ENCODE assay signal across 19 cellular contexts in the genomic region with DNA sequence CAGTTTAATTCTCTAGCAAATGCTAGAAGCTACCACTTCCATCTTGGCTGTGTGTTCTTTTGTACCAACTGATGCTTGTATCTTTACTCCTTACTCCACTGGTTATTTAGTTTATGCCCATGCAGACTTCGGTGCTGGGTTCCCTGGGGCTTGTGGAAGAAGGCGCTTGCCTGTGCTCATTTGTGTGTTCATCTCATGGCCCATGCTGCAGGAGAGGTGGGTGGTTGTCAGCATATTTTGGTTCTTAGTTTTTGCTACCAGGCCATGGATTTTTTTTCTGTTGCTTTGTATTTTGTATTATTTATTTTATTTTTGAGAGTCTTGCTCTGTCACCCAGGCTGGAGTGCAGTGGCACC. TPM values are rescaled to one million over a fixed set of nuclear protein-coding genes. Genes with fewer than 3 reads are reported as not detected.
DNase-seq lines count a peak whose midpoint lies in the region; ATAC-seq and TF ChIP-seq lines count a peak whose summit lies in the region.
"Had no signal": no experiment of that assay in that cellular context is flagged by ENCODE, and none has a peak within 500 bp of the region (broad histone marks: within the 10 kb centered on the region; RNA-seq: fewer than 3 reads in every experiment).

No MANE protein-coding gene starts in this region.

- no peaks in the 10 kb centered on the region for H3K79me2 ChIP-seq in MM.1S (ENCODE audit: low read length)

- H3K4me2 ChIP-seq in MM.1S (ENCODE audit: low read depth, low read length), result peak overlapping the region; percentile 38; the same call in 1 of the 2 replicates

- H3K27me3 Mint-ChIP-seq in activated CD4-positive, alpha-beta T cell treated with anti-CD3 and anti-CD28 coated beads, Interleukin-2, amount 10 ng/mL, durations not matched to agents 7 days and 5 days, result no peaks in the 10 kb centered on the region
- H3K27me3 Mint-ChIP-seq: CD8-positive, alpha-beta memory T cell had no signal

- no peak overlapping the region for H3K4me3 Mint-ChIP-seq in activated CD4-positive, alpha-beta T cell treated with anti-CD3 and anti-CD28 coated beads, Interleukin-2, amount 10 ng/mL, durations not matched to agents 7 days and 5 days

- no peaks in the 10 kb centered on the region for H4K20me1 ChIP-seq in MM.1S (ENCODE audit: insufficient read depth, low read length)

- intact Hi-C loops in upper lobe of right lung (cut with DNase I), result no loop called here

- ATAC-seq in upper lobe of right lung, result no peak

- H3K27me3 ChIP-seq in MM.1S (replicated peaks; ENCODE audit: insufficient read depth, low read length) (no peaks in the 10 kb centered on the region), upper lobe of right lung (no peaks in the 10 kb centered on the region)
- H3K27me3 ChIP-seq: BE2C, Peyer's patch had no signal

- H3K9ac ChIP-seq in MM.1S (ENCODE audit: low read length), result no peak overlapping the region

- TF ChIP-seq CTCF in MM.1S (IDR thresholded peaks at IDR 0.05; ENCODE audit: low read length) (no peak), upper lobe of right lung (IDR thresholded peaks at IDR 0.05) (no peak)

- H3K36me3 ChIP-seq in MM.1S (replicated peaks; ENCODE audit: insufficient read depth, low read length) (no peaks in the 10 kb centered on the region), upper lobe of right lung (no peaks in the 10 kb centered on the region)
- H3K36me3 ChIP-seq: BE2C, Peyer's patch had no signal

- no peaks in the 10 kb centered on the region for H3K9me2 ChIP-seq in MM.1S (replicated peaks; ENCODE audit: insufficient read depth, low read length)

- H2AFZ ChIP-seq in MM.1S (ENCODE audit: low read length), result no peak overlapping the region

- peaks cover 11% of the 10 kb centered on the region for H3F3A ChIP-seq in MM.1S (ENCODE audit: insufficient read depth, low read length)

- H3K36me3 Mint-ChIP-seq in activated CD4-positive, alpha-beta T cell treated with anti-CD3 and anti-CD28 coated beads, Interleukin-2, amount 10 ng/mL, durations not matched to agents 7 days and 5 days (ENCODE audit: low read depth), result peaks cover 13% of the 10 kb centered on the region

- H3K4me3 ChIP-seq in MM.1S (ENCODE audit: low read length) (no peak overlapping the region), upper lobe of right lung (no peak overlapping the region)
- H3K4me3 ChIP-seq: Peyer's patch had no signal

- peak overlapping the region; percentile 87 for H3K27ac Mint-ChIP-seq in activated CD4-positive, alpha-beta T cell treated with anti-CD3 and anti-CD28 coated beads, Interleukin-2, amount 10 ng/mL, durations not matched to agents 7 days and 5 days

- CTCF ChIA-PET in activated CD4-positive, alpha-beta T cell treated with anti-CD3 and anti-CD28 coated beads, Interleukin-2, amount 10 ng/mL, durations not matched to agents 7 days and 5 days (lab: Charles Lee), result interaction anchor here (0.8 to 8.8 kb wide), 5 partner anchors 9 to 59 kb away, joined by 3 to 51 read pairs (median 4); no protein-coding TSS in a partner anchor

- H3K4me1 Mint-ChIP-seq in activated CD4-positive, alpha-beta T cell treated with anti-CD3 and anti-CD28 coated beads, Interleukin-2, amount 10 ng/mL, durations not matched to agents 7 days and 5 days, result peaks cover 46% of the 10 kb centered on the region

- H3K27ac ChIP-seq in MM.1S (ENCODE audit: low read length) (peak overlapping the region; percentile 79; the same call in 1 of the 2 replicates), epithelial cell of prostate (peak overlapping the region; percentile 10), upper lobe of right lung (no peak overlapping the region)
- H3K27ac ChIP-seq: Peyer's patch had no signal

- no peaks in the 10 kb centered on the region for H3K9me3 Mint-ChIP-seq in activated CD4-positive, alpha-beta T cell treated with anti-CD3 and anti-CD28 coated beads, Interleukin-2, amount 10 ng/mL, durations not matched to agents 7 days and 5 days
- H3K9me3 Mint-ChIP-seq: CD8-positive, alpha-beta memory T cell had no signal

- no peak for DNase-seq in activated CD4-positive, alpha-beta T cell treated with anti-CD3 and anti-CD28 coated beads, Interleukin-2, amount 10 ng/mL, durations not matched to agents 7 days and 5 days
- no peak for DNase-seq in activated CD4-positive, alpha-beta T cell treated with anti-CD3 and anti-CD28 coated beads, Interleukin-2, amount 50 U/mL, for 48 hours
- no peak for DNase-seq in MM.1S
- DNase-seq in epithelial cell of prostate (ENCODE audit: low read depth, low spot score), result no peak
- peak; percentile 46 for DNase-seq in upper lobe of right lung
- DNase-seq in NCI-H524 treated with DMSO at 0.1 percent for 48 hours (lab: John Stamatoyannopoulos, UW), result no peak
- no peak for DNase-seq in Kasumi-1 (lab: John Stamatoyannopoulos, UW)
- no peak for DNase-seq in effector CD8-positive, alpha-beta T cell (lab: John Stamatoyannopoulos, UW)
- DNase-seq: BE2C; DMS79; GOT3; NCI-H1105; NCI-H1694; NCI-H2081 treated with DMSO at 0.1 percent for 48 hours; NCI-H748 treated with DMSO at 0.1 percent for 48 hours; NK-92 treated with Interleukin-12 subunit alpha and Interleukin-12 subunit beta, amount 100 ng/mL, for 24 hours; SHP77 treated with DMSO at 0.1 percent for 48 hours had no signal

- POLR2A ChIA-PET in activated CD4-positive, alpha-beta T cell treated with anti-CD3 and anti-CD28 coated beads, Interleukin-2, amount 10 ng/mL, durations not matched to agents 7 days and 5 days (lab: Charles Lee), result no interaction called here

- peaks cover 21% of the 10 kb centered on the region for H3K4me1 ChIP-seq in MM.1S (ENCODE audit: low read length)
- peaks cover 45% of the 10 kb centered on the region for H3K4me1 ChIP-seq in upper lobe of right lung
- H3K4me1 ChIP-seq: BE2C had no signal

- H3K9me3 ChIP-seq in MM.1S (replicated peaks; ENCODE audit: insufficient read depth, low read length), result no peaks in the 10 kb centered on the region
- no peaks in the 10 kb centered on the region for H3K9me3 ChIP-seq in upper lobe of right lung
- H3K9me3 ChIP-seq: BE2C, Peyer's patch had no signal

RNA-seq across cellular contexts. Expression of gene MICAL2, which starts 22.4 kb away (rescaled TPM):
- total RNA-seq in activated CD4-positive, alpha-beta T cell treated with anti-CD3 and anti-CD28 coated beads, Interleukin-2, amount 10 ng/mL, durations not matched to agents 7 days and 5 days, result 10 to 100 TPM; 45.5 to 47.3 TPM
- 197 TPM for total RNA-seq in upper lobe of right lung
